In genomic region chr5:100644776-100645175, GRCh38 we compare ENCODE assay signal across 27 cellular contexts.
"Had no signal": no experiment of that assay in that cellular context is flagged by ENCODE, and none has a peak within 500 bp of the region (broad histone marks: within the 10 kb centered on the region; RNA-seq: fewer than 3 reads in every experiment).

No MANE protein-coding gene starts in this region.

- H3K27me3 ChIP-seq: neutrophil, right lobe of liver, sigmoid colon, stomach, tibial artery, transverse colon, upper lobe of right lung, uterus had no signal

- H3K9me3 Mint-ChIP-seq: naive thymus-derived CD8-positive, alpha-beta T cell; natural killer cell treated with Interleukin-12 subunit alpha and Interleukin-12 subunit beta and Interleukin-15 and Interleukin-18, amount 100 ng/mL, for 72 hours; nephron progenitor cell; neural crest cell; stimulated activated effector memory CD8-positive, alpha-beta T cell treated with anti-CD3 and anti-CD28 coated beads, Interleukin-12 subunit alpha, Interleukin-12 subunit beta, amount 100 ng/mL, for 72 hours; stimulated activated naive B cell treated with anti-CD40 and anti-IgM and Interleukin-4, amounts not matched to agents 10 μg/mL and 1 μg/mL and 100 μg/mL, for 72 hours; stimulated activated naive CD8-positive, alpha-beta T cell treated with anti-CD3 and anti-CD28 coated beads, Interleukin-15, Interleukin-2, amounts not matched to agents 100 ng/mL and 50 ng/mL, for 24 hours; type B pancreatic cell had no signal

- H3K36me3 Mint-ChIP-seq: naive thymus-derived CD8-positive, alpha-beta T cell; natural killer cell treated with Interleukin-12 subunit alpha and Interleukin-12 subunit beta and Interleukin-15 and Interleukin-18, amount 100 ng/mL, for 72 hours; stimulated activated effector memory CD8-positive, alpha-beta T cell treated with anti-CD3 and anti-CD28 coated beads, Interleukin-12 subunit alpha, Interleukin-12 subunit beta, amount 100 ng/mL, for 72 hours; stimulated activated naive B cell treated with anti-CD40 and anti-IgM and Interleukin-4, amounts not matched to agents 10 μg/mL and 1 μg/mL and 100 μg/mL, for 72 hours; type B pancreatic cell had no signal

- H3K27ac Mint-ChIP-seq: naive thymus-derived CD8-positive, alpha-beta T cell; natural killer cell treated with Interleukin-12 subunit alpha and Interleukin-12 subunit beta and Interleukin-15 and Interleukin-18, amount 100 ng/mL, for 72 hours; nephron progenitor cell; stimulated activated effector memory CD8-positive, alpha-beta T cell treated with anti-CD3 and anti-CD28 coated beads, Interleukin-12 subunit alpha, Interleukin-12 subunit beta, amount 100 ng/mL, for 72 hours; stimulated activated naive B cell treated with anti-CD40 and anti-IgM and Interleukin-4, amounts not matched to agents 10 μg/mL and 1 μg/mL and 100 μg/mL, for 72 hours; stimulated activated naive CD8-positive, alpha-beta T cell treated with anti-CD3 and anti-CD28 coated beads, Interleukin-15, Interleukin-2, amounts not matched to agents 100 ng/mL and 50 ng/mL, for 24 hours; type B pancreatic cell had no signal

- H3K27me3 Mint-ChIP-seq: type B pancreatic cell had no signal

- H3K4me1 Mint-ChIP-seq: stimulated activated effector memory CD8-positive, alpha-beta T cell treated with anti-CD3 and anti-CD28 coated beads, Interleukin-12 subunit alpha, Interleukin-12 subunit beta, amount 100 ng/mL, for 72 hours; stimulated activated naive B cell treated with anti-CD40 and anti-IgM and Interleukin-4, amounts not matched to agents 10 μg/mL and 1 μg/mL and 100 μg/mL, for 72 hours had no signal

- DNase-seq: naive thymus-derived CD8-positive, alpha-beta T cell; nephron progenitor cell; nucleus accumbens; pancreas; right cardiac atrium; right lobe of liver; sigmoid colon; small intestine; stimulated activated CD4-positive, alpha-beta T cell treated with anti-CD3 and anti-CD28 coated beads, Interleukin-15, amount 100 ng/mL, for 24 hours; stimulated activated CD4-positive, alpha-beta T cell treated with anti-CD3 and anti-CD28 coated beads, Interleukin-2, amount 100 ng/mL, for 24 hours; stimulated activated CD4-positive, alpha-beta T cell treated with anti-CD3 and anti-CD28 coated beads, Interleukin-2, amount 100 ng/mL, for 48 hours; stimulated activated CD4-positive, alpha-beta T cell treated with anti-CD3 and anti-CD28 coated beads, Interleukin-4, amount 100 ng/mL, for 24 hours; stimulated activated naive B cell treated with anti-CD40 and anti-IgM and Interleukin-4, amounts not matched to agents 10 μg/mL and 1 μg/mL and 100 μg/mL, for 72 hours; stimulated activated naive CD4-positive, alpha-beta T cell treated with Interleukin-2 at 50 U/mL for 16 hours; stomach; tibial artery; transverse colon; upper lobe of right lung; uterus had no signal

- H3K4me3 Mint-ChIP-seq: naive thymus-derived CD8-positive, alpha-beta T cell; natural killer cell treated with Interleukin-12 subunit alpha and Interleukin-12 subunit beta and Interleukin-15 and Interleukin-18, amount 100 ng/mL, for 72 hours; nephron progenitor cell; neural crest cell; stimulated activated effector memory CD8-positive, alpha-beta T cell treated with anti-CD3 and anti-CD28 coated beads, Interleukin-12 subunit alpha, Interleukin-12 subunit beta, amount 100 ng/mL, for 72 hours; stimulated activated naive B cell treated with anti-CD40 and anti-IgM and Interleukin-4, amounts not matched to agents 10 μg/mL and 1 μg/mL and 100 μg/mL, for 72 hours; stimulated activated naive CD8-positive, alpha-beta T cell treated with anti-CD3 and anti-CD28 coated beads, Interleukin-15, Interleukin-2, amounts not matched to agents 100 ng/mL and 50 ng/mL, for 24 hours; type B pancreatic cell had no signal

- H3K36me3 ChIP-seq: neutrophil, pancreas, prostate gland, right lobe of liver, sigmoid colon, stomach, thoracic aorta, tibial artery, transverse colon, upper lobe of right lung, uterus had no signal

- FAIRE-seq: small intestine had no signal

- H3K4me3 ChIP-seq: pancreas, prostate gland, right lobe of liver, sigmoid colon, stomach, thoracic aorta, tibial artery, transverse colon, upper lobe of right lung, uterus had no signal
